28 cellular contexts compared by ENCODE assay signal in the genomic region with DNA sequence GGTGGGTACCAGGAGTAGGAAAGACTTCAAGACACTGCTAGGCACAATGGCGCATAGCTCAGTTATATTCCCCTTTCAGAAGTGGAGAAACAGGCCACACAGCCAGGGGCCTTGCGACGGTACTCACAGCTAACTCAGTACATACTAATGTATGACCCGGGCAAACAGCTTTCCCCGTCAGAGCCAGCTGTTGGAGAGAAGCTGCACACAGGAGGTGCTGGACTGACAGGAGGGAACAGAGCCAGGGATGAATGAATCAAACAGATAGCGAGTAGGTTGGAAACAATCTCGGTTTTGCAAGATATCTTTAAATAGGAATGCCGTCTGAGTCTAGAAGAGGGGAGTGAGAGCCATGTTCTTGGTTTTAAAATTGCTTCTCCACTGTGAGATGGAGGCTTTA. TPM values are rescaled to one million over a fixed set of nuclear protein-coding genes. Genes with fewer than 3 reads are reported as not detected.
A peak's percentile ranks its signal among the peaks of the same experiment; 100 is the strongest.
DNase-seq lines count a peak whose midpoint lies in the region; ATAC-seq, FAIRE-seq and TF ChIP-seq lines count a peak whose summit lies in the region.
"Had no signal": no experiment of that assay in that cellular context is flagged by ENCODE, and none has a peak within 500 bp of the region (broad histone marks: within the 10 kb centered on the region; RNA-seq: fewer than 3 reads in every experiment).

No MANE protein-coding gene starts in this region.

- H3K27me3 ChIP-seq in heart left ventricle, result no peaks in the 10 kb centered on the region
- H3K27me3 ChIP-seq in mesendoderm (ENCODE audit: insufficient read depth, low read length, poor library complexity), result no peaks in the 10 kb centered on the region
- H3K27me3 ChIP-seq: breast epithelium had no signal

- no peaks in the 10 kb centered on the region for H3K79me1 ChIP-seq in mesendoderm (ENCODE audit: low read length)

- H3K4me2 ChIP-seq in mesendoderm (ENCODE audit: low read length), result no peak overlapping the region

- H3K27ac ChIP-seq in cingulate gyrus (ENCODE audit: low read depth, low read length) (peak overlapping the region; percentile 32), heart left ventricle (peak overlapping the region; percentile 6 to 86 (median 63)), mesendoderm (ENCODE audit: low read depth, low read length) (no peak overlapping the region)
- H3K27ac ChIP-seq: breast epithelium, C4-2B, coronary artery, parathyroid adenoma, VCaP had no signal

- no peak overlapping the region for H3K18ac ChIP-seq in mesendoderm (ENCODE audit: low read length)

- no peaks in the 10 kb centered on the region for H3K9me3 ChIP-seq in heart left ventricle
- H3K9me3 ChIP-seq: breast epithelium, HAP-1 had no signal

- DNase-seq in heart left ventricle, result peak in 4 of 5 donors; percentile 46 to 86 (median 54)
- peak; percentile 52 for DNase-seq in superior temporal gyrus (ENCODE audit: extremely low spot score)
- DNase-seq in GM12891 (ENCODE audit: insufficient read length, low spot score), result no peak
- DNase-seq in mesendoderm, result no peak
- DNase-seq: activated CD4-positive, alpha-beta T cell treated with anti-CD3 and anti-CD28 coated beads, Interleukin-2, amount 10 ng/mL, durations not matched to agents 7 days and 5 days; activated naive CD4-positive, alpha-beta T cell treated with Interleukin-2 at 50 U/mL for 16 hours; activated T-cell treated with anti-CD3 and anti-CD28 coated beads, Interleukin-2, amount 50 U/mL, for 48 hours; Calu3; endodermal cell; Karpas-422; naive thymus-derived CD4-positive, alpha-beta T cell; NCI-H146; NCI-H2171 treated with DMSO at 0.1 percent for 48 hours; NCI-H69 had no signal

- TF ChIP-seq CTCF in heart left ventricle (IDR thresholded peaks at IDR 0.05) (no peak), nephron (IDR thresholded peaks at IDR 0.05; ENCODE audit: unreplicated experiment in 3 of 3) (no peak)

- WGBS in heart left ventricle, 4 donors, result 27 to 40% (median 31%) methylated on average over 8 of the region's 8 CpGs
- WGBS in mesendoderm (ENCODE audit: extremely low coverage, insufficient coverage, low lambda C conversion rate), result no CpG with 5 or more reads among the region's 8 CpGs

- no peak overlapping the region for H2AK5ac ChIP-seq in mesendoderm (ENCODE audit: low read length)

- no peak overlapping the region for H4K8ac ChIP-seq in mesendoderm (ENCODE audit: low read depth, low read length)

- no peaks in the 10 kb centered on the region for H3K9me3 Mint-ChIP-seq in nephron
- H3K9me3 Mint-ChIP-seq: activated CD4-positive, alpha-beta T cell treated with anti-CD3 and anti-CD28 coated beads, Interleukin-2, amount 10 ng/mL, durations not matched to agents 7 days and 5 days; endodermal cell; T-helper 2 cell treated with Interferon-gamma antibody and Interleukin-4, amounts not matched to agents 5 μg/mL and 100 μg/mL, for 36 hours had no signal

- peak; percentile 83 to 93 (median 88) for ATAC-seq in heart left ventricle
- no peak for ATAC-seq in GM21526 (IDR thresholded peaks at IDR 0.05; ENCODE audit: low FRiP score, unreplicated experiment)
- ATAC-seq in GM21515 (IDR thresholded peaks at IDR 0.05; ENCODE audit: unreplicated experiment), result no peak
- ATAC-seq: GM12878; naive thymus-derived CD4-positive, alpha-beta T cell had no signal

- no peak overlapping the region for H3K4ac ChIP-seq in mesendoderm (ENCODE audit: low read depth, low read length)

- H3K4me3 Mint-ChIP-seq in nephron, result no peak overlapping the region
- H3K4me3 Mint-ChIP-seq: activated CD4-positive, alpha-beta T cell treated with anti-CD3 and anti-CD28 coated beads, Interleukin-2, amount 10 ng/mL, durations not matched to agents 7 days and 5 days; endodermal cell; naive thymus-derived CD4-positive, alpha-beta T cell; T-helper 2 cell treated with Interferon-gamma antibody and Interleukin-4, amounts not matched to agents 5 μg/mL and 100 μg/mL, for 36 hours had no signal

- TF ChIP-seq POLR2A in heart left ventricle (IDR thresholded peaks at IDR 0.05), result no peak
- TF ChIP-seq POLR2A in GM12891 (IDR thresholded peaks at IDR 0.05; ENCODE audit: low read depth, low read length), result no peak

- H3K27ac Mint-ChIP-seq in nephron, result peak overlapping the region in 2 of 3 experiments; percentile 16 to 75
- H3K27ac Mint-ChIP-seq: activated CD4-positive, alpha-beta T cell treated with anti-CD3 and anti-CD28 coated beads, Interleukin-2, amount 10 ng/mL, durations not matched to agents 7 days and 5 days; endodermal cell; naive thymus-derived CD4-positive, alpha-beta T cell; T-helper 2 cell treated with Interferon-gamma antibody and Interleukin-4, amounts not matched to agents 5 μg/mL and 100 μg/mL, for 36 hours had no signal

- intact Hi-C loops in heart left ventricle (cut with DNase I), result loop anchor here in 3 of 10 donors (2.0 to 5.0 kb wide), 3 partner anchors 40 to 46 kb away; a partner anchor contains a TSS

- no peaks in the 10 kb centered on the region for H3K36me3 Mint-ChIP-seq in nephron (ENCODE audit: low read depth)
- H3K36me3 Mint-ChIP-seq: naive thymus-derived CD4-positive, alpha-beta T cell had no signal

- H3K4me3 ChIP-seq in heart left ventricle (no peak overlapping the region), mesendoderm (ENCODE audit: low read length) (no peak overlapping the region)
- H3K4me3 ChIP-seq: breast epithelium, coronary artery, GM12878, HAP-1 had no signal

- peaks cover 17% of the 10 kb centered on the region for H3K27me3 Mint-ChIP-seq in nephron (ENCODE audit: low read depth)
- H3K27me3 Mint-ChIP-seq: activated CD4-positive, alpha-beta T cell treated with anti-CD3 and anti-CD28 coated beads, Interleukin-2, amount 10 ng/mL, durations not matched to agents 7 days and 5 days had no signal

- H4K5ac ChIP-seq in mesendoderm (ENCODE audit: low read length), result no peak overlapping the region

- no peak overlapping the region for H3K9ac ChIP-seq in mesendoderm (ENCODE audit: low read length)
- H3K9ac ChIP-seq: parathyroid adenoma had no signal

- no peak overlapping the region for H2BK120ac ChIP-seq in mesendoderm (ENCODE audit: low read depth, low read length)

- no peak overlapping the region for H2BK15ac ChIP-seq in mesendoderm (replicated peaks; ENCODE audit: low read depth)

- H3K23ac ChIP-seq in mesendoderm (ENCODE audit: low read length), result no peak overlapping the region

- peaks cover 41% of the 10 kb centered on the region for H3K4me1 Mint-ChIP-seq in nephron
- H3K4me1 Mint-ChIP-seq: activated CD4-positive, alpha-beta T cell treated with anti-CD3 and anti-CD28 coated beads, Interleukin-2, amount 10 ng/mL, durations not matched to agents 7 days and 5 days had no signal

- no peaks in the 10 kb centered on the region for H3K36me3 ChIP-seq in heart left ventricle
- no peaks in the 10 kb centered on the region for H3K36me3 ChIP-seq in mesendoderm (ENCODE audit: control insufficient read depth, insufficient read depth, low read length)
- H3K36me3 ChIP-seq: breast epithelium, HAP-1 had no signal

- no peaks in the 10 kb centered on the region for H3K79me2 ChIP-seq in mesendoderm (ENCODE audit: control insufficient read depth, insufficient read depth, low read length)
- H3K79me2 ChIP-seq: parathyroid adenoma had no signal

- no peak overlapping the region for H3K56ac ChIP-seq in mesendoderm (ENCODE audit: low read length)

- no peak for FAIRE-seq in GM12891 (lab: Jason Lieb, UNC)
- FAIRE-seq: GM12878 had no signal

- no peak overlapping the region for H2BK5ac ChIP-seq in mesendoderm (ENCODE audit: low read length)

- H3K4me1 ChIP-seq in heart left ventricle, result peaks cover 0 to 30% (median 12%) of the 10 kb centered on the region in 12 donors
- H3K4me1 ChIP-seq in mesendoderm (ENCODE audit: control insufficient read depth, low read depth, low read length), result peaks cover 20% of the 10 kb centered on the region
- H3K4me1 ChIP-seq: breast epithelium, HAP-1, parathyroid adenoma had no signal

TF ChIP-seq in GM12891, 5 proteins besides CTCF, POLR2A, EP300 and RAD21:
- TF ChIP-seq TAF1 (IDR thresholded peaks at IDR 0.05; ENCODE audit: low read depth, low read length), result no peak
- TF ChIP-seq SPI1 (IDR thresholded peaks at IDR 0.05; ENCODE audit: low read depth, low read length), result no peak
- no peak for TF ChIP-seq PAX5 (IDR thresholded peaks at IDR 0.05; ENCODE audit: insufficient read depth, low read length, severe bottlenecking)
- no peak for TF ChIP-seq POU2F2 (IDR thresholded peaks at IDR 0.05; ENCODE audit: low read depth, low read length)
- no peak for TF ChIP-seq POLR2AphosphoS5 (IDR thresholded peaks at IDR 0.05; ENCODE audit: low read depth, low read length)

RNA-seq across cellular contexts. Expression of a gene that starts 45.5 kb away (rescaled TPM):
- 10 to 100 TPM in 3 of 9 donors, 1 to 10 TPM in 6; 1.8 to 12.2 (median 5.0) TPM for total RNA-seq in heart left ventricle
- 10 to 100 TPM in 1 of 2 donors, 1 to 10 TPM in 1; 1.4 to 27.5 TPM for polyA plus RNA-seq in heart left ventricle
- not detected for polyA plus RNA-seq in GM12891 (2012; ENCODE audit: low read depth, missing spikeins)
- 3.5 TPM for polyA plus RNA-seq in mesendoderm (2013, experiment 1 of 2)
- 3.5 TPM for polyA plus RNA-seq in mesendoderm (2013, experiment 2 of 2)
- total RNA-seq: activated CD4-positive, alpha-beta T cell treated with anti-CD3 and anti-CD28 coated beads, Interleukin-2, amount 10 ng/mL, durations not matched to agents 7 days and 5 days; Calu3; GM12878; kidney epithelial cell; naive thymus-derived CD4-positive, alpha-beta T cell had no signal
- polyA plus RNA-seq: AG04450; GM12878; naive thymus-derived CD4-positive, alpha-beta T cell had no signal

Comparison
In these comparisons a context has a peak if more than half of its experiments do, and no peak if none do; other contexts are left out.
1. ATAC-seq: peak in heart left ventricle (4 of 4); none in GM21526 (single experiment) and GM21515 (single experiment).
2. DNase-seq: peak in heart left ventricle (4 of 5) and superior temporal gyrus (single experiment); none in GM12891 (single experiment) and mesendoderm (single experiment).